In genomic region chr7:4748267-4748666, GRCh38 we compare ENCODE assay signal across 11 cellular contexts. TPM values are rescaled to one million over a fixed set of nuclear protein-coding genes. Genes with fewer than 3 reads are reported as not detected.
DNase-seq lines count a peak whose midpoint lies in the region; ATAC-seq, FAIRE-seq and TF ChIP-seq lines count a peak whose summit lies in the region.
"Had no signal": no experiment of that assay in that cellular context is flagged by ENCODE, and none has a peak within 500 bp of the region (broad histone marks: within the 10 kb centered on the region; RNA-seq: fewer than 3 reads in every experiment).

No MANE protein-coding gene starts in this region.

- CTCF ChIA-PET in OCI-LY7 (lab: Charles Lee; ENCODE audit: unreplicated experiment): no interaction called here

- H3K4me3 Mint-ChIP-seq in activated CD4-positive, alpha-beta T cell treated with anti-CD3 and anti-CD28 coated beads, Interleukin-2, amount 10 ng/mL, durations not matched to agents 24 days and 14 days: peak overlapping the region; percentile 47
- no peak overlapping the region for H3K4me3 Mint-ChIP-seq in stimulated activated naive B cell treated with anti-CD40 and anti-IgM and Interleukin-4, amounts not matched to agents 10 μg/mL and 1 μg/mL and 100 μg/mL, for 72 hours

- no peaks in the 10 kb centered on the region for H3K9me2 ChIP-seq in OCI-LY7 (ENCODE audit: insufficient read depth, low read length)

- H3K4me2 ChIP-seq in OCI-LY7 (ENCODE audit: low read length): no peak overlapping the region

- intact Hi-C loops in activated CD4-positive, alpha-beta T cell treated with anti-CD3 and anti-CD28 coated beads, Interleukin-2, amount 10 ng/mL, durations not matched to agents 24 days and 14 days (cut with micrococcal nuclease): no loop called here
- intact Hi-C loops in pancreas (cut with DNase I) (loop anchor here in 1 of 3 donors (10.0 kb wide), 1 partner anchor 63 kb away; the partner anchor contains the start of gene FOXK1), OCI-LY7 (cut with micrococcal nuclease; ENCODE audit: unreplicated experiment) (no loop called here)

- H3K9me3 ChIP-seq in pancreas (no peaks in the 10 kb centered on the region), OCI-LY7 (ENCODE audit: low read length) (no peaks in the 10 kb centered on the region)

- no peak for FAIRE-seq in pancreas (lab: Jason Lieb, UNC)
- FAIRE-seq: urothelium cell line had no signal

- no peaks in the 10 kb centered on the region for H4K20me1 ChIP-seq in OCI-LY7 (ENCODE audit: insufficient read depth, low read length)

- H2AFZ ChIP-seq in OCI-LY7 (ENCODE audit: low read length): no peak overlapping the region

- H3K36me3 Mint-ChIP-seq in activated CD4-positive, alpha-beta T cell treated with anti-CD3 and anti-CD28 coated beads, Interleukin-2, amount 10 ng/mL, durations not matched to agents 24 days and 14 days (ENCODE audit: low read depth): peaks cover 20% of the 10 kb centered on the region
- H3K36me3 Mint-ChIP-seq in activated naive CD4-positive, alpha-beta T cell treated with anti-CD3 and anti-CD28 coated beads, Interleukin-2, amount 50 U/mL, for 72 hours: peaks cover 13 to 27% of the 10 kb centered on the region in 2 donors
- H3K36me3 Mint-ChIP-seq in stimulated activated naive B cell treated with anti-CD40 and anti-IgM and Interleukin-4, amounts not matched to agents 10 μg/mL and 1 μg/mL and 100 μg/mL, for 72 hours: peaks cover 42 to 54% of the 10 kb centered on the region in 2 donors

- no TSS peak for BruUV-seq in OCI-LY7 (replicated peaks; lab: Mats Ljungman, UMichigan)

- no peaks in the 10 kb centered on the region for H3K9me3 Mint-ChIP-seq in activated CD4-positive, alpha-beta T cell treated with anti-CD3 and anti-CD28 coated beads, Interleukin-2, amount 10 ng/mL, durations not matched to agents 24 days and 14 days
- H3K9me3 Mint-ChIP-seq in activated naive CD4-positive, alpha-beta T cell treated with anti-CD3 and anti-CD28 coated beads, Interleukin-2, amount 50 U/mL, for 72 hours: no peaks in the 10 kb centered on the region
- no peaks in the 10 kb centered on the region for H3K9me3 Mint-ChIP-seq in stimulated activated naive B cell treated with anti-CD40 and anti-IgM and Interleukin-4, amounts not matched to agents 10 μg/mL and 1 μg/mL and 100 μg/mL, for 72 hours

- POLR2A ChIA-PET in OCI-LY7 (lab: Charles Lee): no interaction called here

- no peak for DNase-seq in activated CD4-positive, alpha-beta T cell treated with anti-CD3 and anti-CD28 coated beads, Interleukin-2, amount 10 ng/mL, durations not matched to agents 24 days and 14 days
- no peak for DNase-seq in activated CD4-positive, alpha-beta T cell treated with anti-CD3 and anti-CD28 coated beads, Interleukin-2, amount 50 U/mL, for 48 hours
- DNase-seq in activated naive CD4-positive, alpha-beta T cell treated with anti-CD3 and anti-CD28 coated beads, Interleukin-2, amount 50 U/mL, for 72 hours (ENCODE audit: low spot score in 2 of 2): no peak
- DNase-seq in kidney glomerular epithelial cell (lab: John Stamatoyannopoulos, UW): peak; percentile 72
- DNase-seq in stimulated activated naive B cell treated with anti-CD40 and anti-IgM and Interleukin-4, amounts not matched to agents 10 μg/mL and 1 μg/mL and 100 μg/mL, for 72 hours: no peak
- DNase-seq in pancreas: no peak
- no peak for DNase-seq in OCI-LY7 (ENCODE audit: low spot score)
- DNase-seq: NCI-H446 treated with DMSO at 0.1 percent for 48 hours; stimulated activated CD4-positive, alpha-beta T cell treated with anti-CD3 and anti-CD28 coated beads, Interleukin-2, amount 100 ng/mL, for 24 hours had no signal

- TF ChIP-seq CTCF in pancreas (IDR thresholded peaks at IDR 0.05) (no peak), OCI-LY7 (conservative IDR thresholded peaks at IDR 0.05; ENCODE audit: low read length) (no peak)

- no peaks in the 10 kb centered on the region for H3K36me3 ChIP-seq in pancreas
- H3K36me3 ChIP-seq in OCI-LY7 (ENCODE audit: insufficient read depth, low read length): peaks cover 46% of the 10 kb centered on the region

- no peaks in the 10 kb centered on the region for H3K27me3 ChIP-seq in pancreas

- H3K4me3 ChIP-seq in pancreas (no peak overlapping the region), OCI-LY7 (ENCODE audit: low read depth, low read length, poor library complexity, severe bottlenecking) (no peak overlapping the region)

- peak overlapping the region; percentile 82 for H3K27ac Mint-ChIP-seq in activated CD4-positive, alpha-beta T cell treated with anti-CD3 and anti-CD28 coated beads, Interleukin-2, amount 10 ng/mL, durations not matched to agents 24 days and 14 days
- H3K27ac Mint-ChIP-seq in activated naive CD4-positive, alpha-beta T cell treated with anti-CD3 and anti-CD28 coated beads, Interleukin-2, amount 50 U/mL, for 72 hours: peak overlapping the region; percentile 88 to 95
- H3K27ac Mint-ChIP-seq in stimulated activated naive B cell treated with anti-CD40 and anti-IgM and Interleukin-4, amounts not matched to agents 10 μg/mL and 1 μg/mL and 100 μg/mL, for 72 hours: peak overlapping the region; percentile 89

- peaks cover 55% of the 10 kb centered on the region for H3K4me1 Mint-ChIP-seq in activated CD4-positive, alpha-beta T cell treated with anti-CD3 and anti-CD28 coated beads, Interleukin-2, amount 10 ng/mL, durations not matched to agents 24 days and 14 days
- peaks cover 39 to 63% of the 10 kb centered on the region in 2 donors for H3K4me1 Mint-ChIP-seq in stimulated activated naive B cell treated with anti-CD40 and anti-IgM and Interleukin-4, amounts not matched to agents 10 μg/mL and 1 μg/mL and 100 μg/mL, for 72 hours

- H3K4me1 ChIP-seq in pancreas: peaks cover 12 to 25% (median 19%) of the 10 kb centered on the region in 3 donors
- H3K4me1 ChIP-seq in OCI-LY7 (ENCODE audit: insufficient read depth, low read length, poor library complexity, severe bottlenecking): peaks cover 27% of the 10 kb centered on the region

- ATAC-seq in activated naive CD4-positive, alpha-beta T cell treated with anti-CD3 and anti-CD28 coated beads, Interleukin-2, amount 50 U/mL, for 72 hours: no peak
- ATAC-seq in stimulated activated naive B cell treated with anti-CD40 and anti-IgM and Interleukin-4, amounts not matched to agents 10 μg/mL and 1 μg/mL and 100 μg/mL, for 72 hours (replicated peaks): no peak
- ATAC-seq in HG03354 (IDR thresholded peaks at IDR 0.05; ENCODE audit: poor library complexity, severe bottlenecking, unreplicated experiment) (no peak), pancreas (no peak)

- peaks cover 12% of the 10 kb centered on the region; the same call in 1 of the 2 replicates for H3K79me2 ChIP-seq in OCI-LY7 (ENCODE audit: insufficient read depth, low read depth, low read length)

- H3K27me3 Mint-ChIP-seq in activated CD4-positive, alpha-beta T cell treated with anti-CD3 and anti-CD28 coated beads, Interleukin-2, amount 10 ng/mL, durations not matched to agents 24 days and 14 days: no peaks in the 10 kb centered on the region
- H3K27me3 Mint-ChIP-seq in stimulated activated naive B cell treated with anti-CD40 and anti-IgM and Interleukin-4, amounts not matched to agents 10 μg/mL and 1 μg/mL and 100 μg/mL, for 72 hours: no peaks in the 10 kb centered on the region

- peak overlapping the region in 1 of 4 donors; percentile 8 for H3K27ac ChIP-seq in pancreas
- H3K27ac ChIP-seq in OCI-LY7 (ENCODE audit: low read depth, low read length, poor library complexity, severe bottlenecking): no peak overlapping the region

- WGBS in pancreas, 2 donors: 76 to 84% methylated on average over 6 of the region's 6 CpGs

RNA-seq across cellular contexts. Expression of gene AP5Z1, which starts 27.2 kb away (rescaled TPM):
- 42.2 and 44.4 TPM in 2 replicates for total RNA-seq in activated CD4-positive, alpha-beta T cell treated with anti-CD3 and anti-CD28 coated beads, Interleukin-2, amount 10 ng/mL, durations not matched to agents 24 days and 14 days
- total RNA-seq in activated naive CD4-positive, alpha-beta T cell treated with anti-CD3 and anti-CD28 coated beads, Interleukin-2, amount 50 U/mL, for 72 hours: 10 to 100 TPM; 35.2 to 39.0 TPM
- total RNA-seq in pancreas: 10 to 100 TPM; 12.8 to 28.8 (median 16.9) TPM
- polyA plus RNA-seq in pancreas: 10 to 100 TPM; 80.5 to 81.2 TPM
- total RNA-seq in OCI-LY7 (2014; rRNA removed; shearing (Covaris generic)): 35.0 and 37.0 TPM in 2 replicates
- 32.1 and 32.8 TPM in 2 replicates for total RNA-seq in OCI-LY7 (2022)
